In genomic region chr3:169564883-169565282, GRCh38 we compare ENCODE assay signal across 12 cellular contexts.
DNase-seq lines count a peak whose midpoint lies in the region; ATAC-seq and TF ChIP-seq lines count a peak whose summit lies in the region.
"Had no signal": no experiment of that assay in that cellular context is flagged by ENCODE, and none has a peak within 500 bp of the region (broad histone marks: within the 10 kb centered on the region; RNA-seq: fewer than 3 reads in every experiment).

No MANE protein-coding gene starts in this region.

- H2AFZ ChIP-seq in Loucy (ENCODE audit: low read length), result 0 out of 2 replicates have a peak overlapping the region, but pooled peaks have one; percentile 15
- H2AFZ ChIP-seq: GM23248 had no signal

- no peak overlapping the region for H3K4me2 ChIP-seq in Loucy (ENCODE audit: low read depth, low read length, poor library complexity, severe bottlenecking)

- no peak for TF ChIP-seq POLR2A in spleen (IDR thresholded peaks at IDR 0.05)

- no peaks in the 10 kb centered on the region for H3K4me1 Mint-ChIP-seq in activated naive CD4-positive, alpha-beta T cell treated with anti-CD3 and anti-CD28 coated beads for 36 hours (ENCODE audit: low read depth)

- H3F3A ChIP-seq in Loucy (ENCODE audit: low read depth), result no peaks in the 10 kb centered on the region

- CTCF ChIA-PET in activated naive CD4-positive, alpha-beta T cell treated with anti-CD3 and anti-CD28 coated beads for 36 hours (lab: Charles Lee), result interaction anchor here (0.5 kb wide), 1 partner anchor 8 kb away, joined by 3 read pairs; no protein-coding TSS in a partner anchor

- H3K9ac ChIP-seq in Loucy (ENCODE audit: low read depth, low read length, poor library complexity, severe bottlenecking), result no peak overlapping the region
- H3K9ac ChIP-seq: GM23248 had no signal

- H3K36me3 ChIP-seq in Loucy (ENCODE audit: insufficient read depth, low read length), result no peaks in the 10 kb centered on the region
- no peaks in the 10 kb centered on the region for H3K36me3 ChIP-seq in spleen

- H4K20me1 ChIP-seq in Loucy (ENCODE audit: insufficient read depth, low read length, poor library complexity, severe bottlenecking), result no peaks in the 10 kb centered on the region

- H3K27me3 Mint-ChIP-seq in activated naive CD4-positive, alpha-beta T cell treated with anti-CD3 and anti-CD28 coated beads for 36 hours (ENCODE audit: low read depth), result peaks cover 8% of the 10 kb centered on the region

- 79 to 86% (median 84%) methylated on average over 3 of the region's 3 CpGs for WGBS in spleen, 5 donors

- no peaks in the 10 kb centered on the region for H3K9me2 ChIP-seq in Loucy (replicated peaks; ENCODE audit: low read depth, low read length)

- peak; percentile 33; the same call in 1 of the 2 replicates for TF ChIP-seq CTCF in C4-2B (conservative IDR thresholded peaks at IDR 0.05)
- peak; percentile 71 for TF ChIP-seq CTCF in Loucy (conservative IDR thresholded peaks at IDR 0.05; ENCODE audit: low read length)
- no peak for TF ChIP-seq CTCF in spleen (IDR thresholded peaks at IDR 0.05 in 8 of 11, conservative IDR thresholded peaks at IDR 0.05 in 3 of 11)

- no peaks in the 10 kb centered on the region for H3K36me3 Mint-ChIP-seq in activated naive CD4-positive, alpha-beta T cell treated with anti-CD3 and anti-CD28 coated beads for 36 hours (ENCODE audit: low read depth)

- ATAC-seq in GM19351 (IDR thresholded peaks at IDR 0.05; ENCODE audit: unreplicated experiment), result peak; percentile 60
- peak; percentile 15 for ATAC-seq in esophagus mucosa

- H3K27ac ChIP-seq in C4-2B (no peak overlapping the region), spleen (no peak overlapping the region)
- H3K27ac ChIP-seq: GM23248, skin epidermis had no signal

- H3K4me3 ChIP-seq in Loucy (ENCODE audit: low read length, poor library complexity, severe bottlenecking) (no peak overlapping the region), spleen (no peak overlapping the region)
- H3K4me3 ChIP-seq: GM23248, skin epidermis had no signal

- no peak overlapping the region for H3K27ac Mint-ChIP-seq in activated naive CD4-positive, alpha-beta T cell treated with anti-CD3 and anti-CD28 coated beads for 36 hours

- intact Hi-C loops in spleen (cut with DNase I; ENCODE audit: low total_unique reads), result no loop called here
- intact Hi-C loops in activated naive CD4-positive, alpha-beta T cell treated with anti-CD3 and anti-CD28 coated beads for 36 hours (cut with micrococcal nuclease), result loop anchor here (5.0 kb wide), 1 partner anchor 182 kb away; no protein-coding TSS in a partner anchor

- DNase-seq in NCI-H1048 (lab: John Stamatoyannopoulos, UW) (no peak), spleen (no peak)
- DNase-seq in stimulated activated naive CD4-positive, alpha-beta T cell (lab: John Stamatoyannopoulos, UW), result no peak
- no peak for DNase-seq in activated naive CD4-positive, alpha-beta T cell treated with anti-CD3 and anti-CD28 coated beads for 36 hours
- DNase-seq: GM23248; NCI-H1436 treated with DMSO at 0.1 percent for 48 hours; stimulated activated CD8-positive, alpha-beta memory T cell treated with anti-CD3 and anti-CD28 coated beads, Interleukin-4, amount 100 ng/mL, for 48 hours had no signal

- no peaks in the 10 kb centered on the region for H3K9me3 Mint-ChIP-seq in activated naive CD4-positive, alpha-beta T cell treated with anti-CD3 and anti-CD28 coated beads for 36 hours

- H3K79me2 ChIP-seq in Loucy (ENCODE audit: insufficient read depth, low read length), result no peaks in the 10 kb centered on the region

- H3K4me1 ChIP-seq in Loucy (ENCODE audit: insufficient read depth, low read length, poor library complexity, severe bottlenecking) (no peaks in the 10 kb centered on the region), spleen (no peaks in the 10 kb centered on the region)

- H3K9me3 ChIP-seq in Loucy (ENCODE audit: insufficient read depth, low read depth, low read length), result no peaks in the 10 kb centered on the region; the same call in 1 of the 2 replicates
- peaks cover 0 to 3% (median 0%) of the 10 kb centered on the region in 8 donors for H3K9me3 ChIP-seq in spleen

- H3K4me3 Mint-ChIP-seq in activated naive CD4-positive, alpha-beta T cell treated with anti-CD3 and anti-CD28 coated beads for 36 hours, result no peak overlapping the region

- H3K27me3 ChIP-seq in Loucy (ENCODE audit: insufficient read depth, low read length, poor library complexity, severe bottlenecking), result no peaks in the 10 kb centered on the region
- no peaks in the 10 kb centered on the region for H3K27me3 ChIP-seq in spleen (replicated peaks in 1 of 7)

Comparison
In these comparisons a context has a peak if more than half of its experiments do, and no peak if none do; other contexts are left out.
1. CTCF ChIP-seq: peak in C4-2B (single experiment) and Loucy (single experiment); none in spleen (0 of 11).